Comparison of ENCODE assay signal across 1 cellular context in the genomic region with DNA sequence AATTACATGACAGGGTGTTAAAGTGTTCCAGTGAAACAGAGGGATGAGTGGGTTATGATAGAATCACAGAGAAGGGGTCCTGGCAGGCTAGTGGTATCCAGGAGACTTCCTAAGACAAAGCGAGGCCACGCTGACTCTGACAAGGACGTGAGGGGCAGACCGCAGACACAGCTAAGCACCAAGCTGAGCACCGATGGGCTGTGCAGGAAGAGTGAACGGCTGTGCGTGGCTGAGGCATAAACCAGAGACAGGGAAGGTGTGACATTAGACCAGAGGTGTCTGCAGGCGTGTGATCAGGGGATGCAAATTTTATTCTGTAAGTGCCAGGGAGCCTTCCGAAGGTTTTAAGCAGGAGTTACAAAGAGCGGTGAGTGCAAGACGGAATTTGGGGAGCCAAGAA.
TF ChIP-seq lines count a peak whose summit lies in the region.

No MANE protein-coding gene starts in this region.

TF ChIP-seq in GM23338, 12 proteins besides CTCF, POLR2A, EP300 and RAD21 (continued from another document):
- TF ChIP-seq, protein P1, sequence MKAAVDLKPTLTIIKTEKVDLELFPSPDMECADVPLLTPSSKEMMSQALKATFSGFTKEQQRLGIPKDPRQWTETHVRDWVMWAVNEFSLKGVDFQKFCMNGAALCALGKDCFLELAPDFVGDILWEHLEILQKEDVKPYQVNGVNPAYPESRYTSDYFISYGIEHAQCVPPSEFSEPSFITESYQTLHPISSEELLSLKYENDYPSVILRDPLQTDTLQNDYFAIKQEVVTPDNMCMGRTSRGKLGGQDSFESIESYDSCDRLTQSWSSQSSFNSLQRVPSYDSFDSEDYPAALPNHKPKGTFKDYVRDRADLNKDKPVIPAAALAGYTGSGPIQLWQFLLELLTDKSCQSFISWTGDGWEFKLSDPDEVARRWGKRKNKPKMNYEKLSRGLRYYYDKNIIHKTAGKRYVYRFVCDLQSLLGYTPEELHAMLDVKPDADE (IDR thresholded peaks at IDR 0.05), result no peak
- TF ChIP-seq, protein P2, sequence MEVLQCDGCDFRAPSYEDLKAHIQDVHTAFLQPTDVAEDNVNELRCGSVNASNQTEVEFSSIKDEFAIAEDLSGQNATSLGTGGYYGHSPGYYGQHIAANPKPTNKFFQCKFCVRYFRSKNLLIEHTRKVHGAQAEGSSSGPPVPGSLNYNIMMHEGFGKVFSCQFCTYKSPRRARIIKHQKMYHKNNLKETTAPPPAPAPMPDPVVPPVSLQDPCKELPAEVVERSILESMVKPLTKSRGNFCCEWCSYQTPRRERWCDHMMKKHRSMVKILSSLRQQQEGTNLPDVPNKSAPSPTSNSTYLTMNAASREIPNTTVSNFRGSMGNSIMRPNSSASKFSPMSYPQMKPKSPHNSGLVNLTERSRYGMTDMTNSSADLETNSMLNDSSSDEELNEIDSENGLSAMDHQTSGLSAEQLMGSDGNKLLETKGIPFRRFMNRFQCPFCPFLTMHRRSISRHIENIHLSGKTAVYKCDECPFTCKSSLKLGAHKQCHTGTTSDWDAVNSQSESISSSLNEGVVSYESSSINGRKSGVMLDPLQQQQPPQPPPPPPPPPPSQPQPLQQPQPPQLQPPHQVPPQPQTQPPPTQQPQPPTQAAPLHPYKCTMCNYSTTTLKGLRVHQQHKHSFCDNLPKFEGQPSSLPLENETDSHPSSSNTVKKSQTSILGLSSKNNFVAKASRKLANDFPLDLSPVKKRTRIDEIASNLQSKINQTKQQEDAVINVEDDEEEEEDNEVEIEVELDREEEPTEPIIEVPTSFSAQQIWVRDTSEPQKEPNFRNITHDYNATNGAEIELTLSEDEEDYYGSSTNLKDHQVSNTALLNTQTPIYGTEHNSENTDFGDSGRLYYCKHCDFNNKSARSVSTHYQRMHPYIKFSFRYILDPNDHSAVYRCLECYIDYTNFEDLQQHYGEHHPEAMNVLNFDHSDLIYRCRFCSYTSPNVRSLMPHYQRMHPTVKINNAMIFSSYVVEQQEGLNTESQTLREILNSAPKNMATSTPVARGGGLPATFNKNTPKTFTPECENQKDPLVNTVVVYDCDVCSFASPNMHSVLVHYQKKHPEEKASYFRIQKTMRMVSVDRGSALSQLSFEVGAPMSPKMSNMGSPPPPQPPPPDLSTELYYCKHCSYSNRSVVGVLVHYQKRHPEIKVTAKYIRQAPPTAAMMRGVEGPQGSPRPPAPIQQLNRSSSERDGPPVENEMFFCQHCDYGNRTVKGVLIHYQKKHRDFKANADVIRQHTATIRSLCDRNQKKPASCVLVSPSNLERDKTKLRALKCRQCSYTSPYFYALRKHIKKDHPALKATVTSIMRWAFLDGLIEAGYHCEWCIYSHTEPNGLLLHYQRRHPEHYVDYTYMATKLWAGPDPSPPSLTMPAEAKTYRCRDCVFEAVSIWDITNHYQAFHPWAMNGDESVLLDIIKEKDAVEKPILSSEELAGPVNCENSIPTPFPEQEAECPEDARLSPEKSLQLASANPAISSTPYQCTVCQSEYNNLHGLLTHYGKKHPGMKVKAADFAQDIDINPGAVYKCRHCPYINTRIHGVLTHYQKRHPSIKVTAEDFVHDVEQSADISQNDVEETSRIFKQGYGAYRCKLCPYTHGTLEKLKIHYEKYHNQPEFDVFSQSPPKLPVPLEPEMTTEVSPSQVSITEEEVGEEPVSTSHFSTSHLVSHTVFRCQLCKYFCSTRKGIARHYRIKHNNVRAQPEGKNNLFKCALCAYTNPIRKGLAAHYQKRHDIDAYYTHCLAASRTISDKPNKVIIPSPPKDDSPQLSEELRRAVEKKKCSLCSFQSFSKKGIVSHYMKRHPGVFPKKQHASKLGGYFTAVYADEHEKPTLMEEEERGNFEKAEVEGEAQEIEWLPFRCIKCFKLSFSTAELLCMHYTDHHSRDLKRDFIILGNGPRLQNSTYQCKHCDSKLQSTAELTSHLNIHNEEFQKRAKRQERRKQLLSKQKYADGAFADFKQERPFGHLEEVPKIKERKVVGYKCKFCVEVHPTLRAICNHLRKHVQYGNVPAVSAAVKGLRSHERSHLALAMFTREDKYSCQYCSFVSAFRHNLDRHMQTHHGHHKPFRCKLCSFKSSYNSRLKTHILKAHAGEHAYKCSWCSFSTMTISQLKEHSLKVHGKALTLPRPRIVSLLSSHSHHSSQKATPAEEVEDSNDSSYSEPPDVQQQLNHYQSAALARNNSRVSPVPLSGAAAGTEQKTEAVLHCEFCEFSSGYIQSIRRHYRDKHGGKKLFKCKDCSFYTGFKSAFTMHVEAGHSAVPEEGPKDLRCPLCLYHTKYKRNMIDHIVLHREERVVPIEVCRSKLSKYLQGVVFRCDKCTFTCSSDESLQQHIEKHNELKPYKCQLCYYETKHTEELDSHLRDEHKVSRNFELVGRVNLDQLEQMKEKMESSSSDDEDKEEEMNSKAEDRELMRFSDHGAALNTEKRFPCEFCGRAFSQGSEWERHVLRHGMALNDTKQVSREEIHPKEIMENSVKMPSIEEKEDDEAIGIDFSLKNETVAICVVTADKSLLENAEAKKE (CRISPR knock-in tag; IDR thresholded peaks at IDR 0.05), result no peak
- no peak for TF ChIP-seq CREB1 (CRISPR knock-in tag; IDR thresholded peaks at IDR 0.05; ENCODE audit: low read depth)
